Comparison of ENCODE assay signal across 11 cellular contexts in genomic region chr6:148837941-148838340, GRCh38.
"Had no signal": no experiment of that assay in that cellular context is flagged by ENCODE, and none has a peak within 500 bp of the region (broad histone marks: within the 10 kb centered on the region; RNA-seq: fewer than 3 reads in every experiment).

No MANE protein-coding gene starts in this region.

- H3K36me3 Mint-ChIP-seq: activated naive CD4-positive, alpha-beta T cell treated with anti-CD3 and anti-CD28 coated beads, Interleukin-2, amount 50 U/mL, for 24 hours had no signal

- H3K4me3 Mint-ChIP-seq: activated naive CD4-positive, alpha-beta T cell treated with anti-CD3 and anti-CD28 coated beads, Interleukin-2, amount 50 U/mL, for 24 hours; central memory CD8-positive, alpha-beta T cell had no signal

- DNase-seq: activated CD4-positive, alpha-beta T cell treated with anti-CD3 and anti-CD28 coated beads, Interleukin-2, amount 50 U/mL, for 1 hour; activated effector memory CD4-positive, alpha-beta T cell treated with Interleukin-2 at 50 U/mL for 16 hours; body of pancreas; foreskin keratinocyte; head of caudate nucleus; mesenchymal stem cell had no signal

- H3K36me3 ChIP-seq: tibial nerve had no signal

- ATAC-seq: body of pancreas, foreskin keratinocyte, left lobe of liver had no signal

- H3K27me3 ChIP-seq: body of pancreas, foreskin keratinocyte, tibial nerve had no signal

- H3K4me3 ChIP-seq: body of pancreas, tibial nerve had no signal

- H3K9me3 Mint-ChIP-seq: activated naive CD4-positive, alpha-beta T cell treated with anti-CD3 and anti-CD28 coated beads, Interleukin-2, amount 50 U/mL, for 24 hours; central memory CD8-positive, alpha-beta T cell had no signal

- H3K9me3 ChIP-seq: body of pancreas, tibial nerve had no signal

- H3K27ac Mint-ChIP-seq: activated naive CD4-positive, alpha-beta T cell treated with anti-CD3 and anti-CD28 coated beads, Interleukin-2, amount 50 U/mL, for 24 hours had no signal

- H3K27ac ChIP-seq: body of pancreas, foreskin keratinocyte, parathyroid adenoma, tibial nerve had no signal

- H3K4me1 Mint-ChIP-seq: activated naive CD4-positive, alpha-beta T cell treated with anti-CD3 and anti-CD28 coated beads, Interleukin-2, amount 50 U/mL, for 24 hours had no signal

- H3K4me1 ChIP-seq: body of pancreas had no signal

- H3K27me3 Mint-ChIP-seq: central memory CD8-positive, alpha-beta T cell had no signal
